8 cellular contexts compared by ENCODE assay signal in the genomic region with DNA sequence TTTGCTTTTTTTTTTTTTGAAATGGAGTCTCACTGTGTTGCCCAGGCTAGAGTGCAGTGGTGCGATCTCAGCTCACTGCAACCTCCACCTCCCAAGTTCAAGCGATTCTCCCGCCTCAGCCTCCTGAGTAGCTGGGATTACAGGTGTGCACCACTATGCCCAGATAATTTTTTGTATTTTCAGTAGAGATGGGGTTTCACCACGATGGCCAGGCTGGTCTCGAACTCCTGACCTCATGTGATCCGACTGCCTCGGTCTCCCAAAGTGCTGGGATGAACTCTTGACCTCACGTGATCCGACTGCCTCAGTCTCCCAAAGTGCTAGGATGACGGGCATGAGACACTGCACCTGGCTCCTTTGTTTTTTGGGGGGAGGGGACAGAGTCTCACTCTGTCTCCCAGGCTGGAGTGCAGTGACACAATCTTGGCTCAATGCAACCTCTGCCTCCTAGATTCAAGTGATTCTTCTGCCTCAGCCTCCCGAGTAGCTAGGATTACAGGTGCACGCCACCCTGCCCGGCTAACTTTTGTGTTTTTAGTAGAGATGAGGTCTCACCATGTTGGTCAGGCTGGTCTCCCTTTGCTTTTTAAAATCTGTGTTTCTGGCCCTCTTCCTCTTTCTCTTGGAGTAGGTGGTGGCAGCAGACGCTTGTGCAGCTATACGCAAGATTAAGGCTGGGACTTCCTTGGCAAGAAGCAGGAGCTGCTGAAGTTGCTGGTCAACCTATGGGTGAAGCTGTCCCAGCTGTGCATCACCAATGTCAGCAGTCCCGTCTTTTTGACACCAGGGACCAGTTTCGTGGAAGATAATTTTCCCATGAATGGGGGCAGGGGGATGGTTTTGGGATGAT. TPM values are rescaled to one million over a fixed set of nuclear protein-coding genes. Genes with fewer than 3 reads are reported as not detected.
DNase-seq lines count a peak whose midpoint lies in the region; ATAC-seq and TF ChIP-seq lines count a peak whose summit lies in the region.
"Not testable (repeated sequence)": the region's sequence is repeated elsewhere in the genome, so short reads cannot be mapped to it uniquely, and the experiment has no call there.

No MANE protein-coding gene starts in this region.

- H3K14ac ChIP-seq in mesenchymal stem cell (ENCODE audit: low read length in 2 of 2), result not testable (repeated sequence)

- peaks cover 11% of the 10 kb centered on the region for H3K4me1 ChIP-seq in PC-3 (ENCODE audit: insufficient read depth, low read length)
- peaks cover 13% of the 10 kb centered on the region for H3K4me1 ChIP-seq in adipocyte (ENCODE audit: control insufficient read depth, insufficient read depth, low read length)
- H3K4me1 ChIP-seq in esophagus muscularis mucosa, result peaks cover 10 to 27% (median 24%) of the 10 kb centered on the region in 4 donors
- H3K4me1 ChIP-seq in mesenchymal stem cell (ENCODE audit: control insufficient read depth, insufficient read depth, low read depth, low read length), result peaks cover 16% of the 10 kb centered on the region

- H3K9me2 ChIP-seq in PC-3 (replicated peaks; ENCODE audit: low read length), result not testable (repeated sequence)

- not testable (repeated sequence) for H3K4me2 ChIP-seq in PC-3 (ENCODE audit: low read length); mesenchymal stem cell (ENCODE audit: low read length, poor library complexity, severe bottlenecking)

- TF ChIP-seq CTCF in PC-3 (conservative IDR thresholded peaks at IDR 0.05; ENCODE audit: low read depth, low read length); esophagus muscularis mucosa (IDR thresholded peaks at IDR 0.05): not testable (repeated sequence)

- CTCF ChIA-PET in PC-3 (lab: Charles Lee), result not testable (repeated sequence)
- CTCF ChIA-PET in activated CD4-positive, alpha-beta T cell treated with anti-CD3 and anti-CD28 coated beads for 36 hours (lab: Charles Lee), result interaction anchor here (1.0 to 2.9 kb wide), 5 partner anchors 9 to 36 kb away, joined by 3 to 12 read pairs (median 5); no protein-coding TSS in a partner anchor

- H2BK5ac ChIP-seq in mesenchymal stem cell (ENCODE audit: low read depth, low read length, poor library complexity, severe bottlenecking), result not testable (repeated sequence)

- peaks cover 39% of the 10 kb centered on the region for H4K20me1 ChIP-seq in PC-3 (ENCODE audit: low read length)

- not testable (repeated sequence) for H2BK15ac ChIP-seq in mesenchymal stem cell (ENCODE audit: low read depth, poor library complexity, severe bottlenecking)

- not testable (repeated sequence) for H3K9me3 ChIP-seq in PC-3 (ENCODE audit: low read length); adipocyte (ENCODE audit: control insufficient read depth, low read length); esophagus muscularis mucosa; mesenchymal stem cell (ENCODE audit: control insufficient read depth, low read length)

- H3K9me3 Mint-ChIP-seq in activated CD4-positive, alpha-beta T cell treated with anti-CD3 and anti-CD28 coated beads for 36 hours (ENCODE audit: low read depth), result not testable (repeated sequence)

- peaks cover 26% of the 10 kb centered on the region for H3F3A ChIP-seq in PC-3 (ENCODE audit: low read length, unreplicated experiment)

- peaks cover 48% of the 10 kb centered on the region for H3K36me3 Mint-ChIP-seq in activated CD4-positive, alpha-beta T cell treated with anti-CD3 and anti-CD28 coated beads for 36 hours (ENCODE audit: low read depth)

- not testable (repeated sequence) for H3K18ac ChIP-seq in mesenchymal stem cell (ENCODE audit: low read depth in 1 of 2, low read length in 2 of 2)

- H3K4ac ChIP-seq in mesenchymal stem cell (ENCODE audit: low read depth in 1 of 2, low read length in 2 of 2), result not testable (repeated sequence)

- H2BK12ac ChIP-seq in mesenchymal stem cell (ENCODE audit: low read length in 2 of 2), result not testable (repeated sequence)

- not testable (repeated sequence) for BruUV-seq in PC-3 (replicated peaks; lab: Mats Ljungman, UMichigan)

- H3K36me3 ChIP-seq in PC-3 (ENCODE audit: low read depth, low read length) (peaks cover 36% of the 10 kb centered on the region), adipocyte (ENCODE audit: control insufficient read depth, insufficient read depth, low read length, severe bottlenecking) (peaks cover 36% of the 10 kb centered on the region), esophagus muscularis mucosa (peaks cover 24 to 50% (median 38%) of the 10 kb centered on the region in 4 donors), mesenchymal stem cell (ENCODE audit: control insufficient read depth in 1 of 2, insufficient read depth in 2 of 2, low read depth in 1 of 2, low read length in 2 of 2) (peaks cover 42 to 48% of the 10 kb centered on the region in 2 experiments)

- H2BK120ac ChIP-seq in mesenchymal stem cell (ENCODE audit: low read depth, low read length), result not testable (repeated sequence)

- ATAC-seq in PC-3, result not testable (repeated sequence)
- ATAC-seq in activated CD4-positive, alpha-beta T cell treated with anti-CD3 and anti-CD28 coated beads for 36 hours, result peak; percentile 1

- H3K4me1 Mint-ChIP-seq in activated CD4-positive, alpha-beta T cell treated with anti-CD3 and anti-CD28 coated beads for 36 hours, result peaks cover 16% of the 10 kb centered on the region

- not testable (repeated sequence) for H2AK5ac ChIP-seq in mesenchymal stem cell (ENCODE audit: low read length, severe bottlenecking)

- not testable (repeated sequence) for H4K91ac ChIP-seq in mesenchymal stem cell (ENCODE audit: low read length)

- peak overlapping the region; percentile 57 for H3K4me3 Mint-ChIP-seq in activated CD4-positive, alpha-beta T cell treated with anti-CD3 and anti-CD28 coated beads for 36 hours

- H4K8ac ChIP-seq in mesenchymal stem cell (ENCODE audit: low read length), result not testable (repeated sequence)

- H3K4me3 ChIP-seq in PC-3 (ENCODE audit: low read length); adipocyte (ENCODE audit: low read length); esophagus muscularis mucosa; mesenchymal stem cell (ENCODE audit: insufficient read depth in 1 of 2, low read depth in 1 of 2, low read length in 2 of 2): not testable (repeated sequence)

- H3K9ac ChIP-seq in PC-3 (ENCODE audit: low read length); adipocyte (ENCODE audit: low read length); mesenchymal stem cell (ENCODE audit: low read length): not testable (repeated sequence)

- 75% methylated on average over 17 of the region's 17 CpGs for whole genome bisulfite sequencing in esophagus muscularis mucosa
- WGBS in mesenchymal stem cell, result 91% methylated on average over 15 of the region's 17 CpGs

- H3K79me1 ChIP-seq in mesenchymal stem cell (replicated peaks; ENCODE audit: low read length, poor library complexity, severe bottlenecking), result not testable (repeated sequence)

- DNase-seq in CD1c-positive myeloid dendritic cell (ENCODE audit: extremely low spot score) (peak; percentile 54), H4 (ENCODE audit: low spot score) (peak; percentile 86), PC-3 (peak; percentile 40), adipocyte (ENCODE audit: low read depth) (peak; percentile 15), mesenchymal stem cell (peak; percentile 70)
- DNase-seq in activated CD4-positive, alpha-beta T cell treated with anti-CD3 and anti-CD28 coated beads for 36 hours, result peak; percentile 54
- DNase-seq in esophagus muscularis mucosa (ENCODE audit: extremely low spot score), result not testable (repeated sequence)
- DNase-seq in stimulated activated CD4-positive, alpha-beta T cell treated with anti-CD3 and anti-CD28 coated beads, Interleukin-2, amount 100 ng/mL, for 48 hours, result peak; percentile 19 to 42

- not testable (repeated sequence) for H2AFZ ChIP-seq in PC-3 (ENCODE audit: low read length); mesenchymal stem cell (ENCODE audit: low read depth, low read length)

- not testable (repeated sequence) for H3K27ac ChIP-seq in PC-3 (ENCODE audit: low read length); mesenchymal stem cell (ENCODE audit: low read length, poor library complexity, severe bottlenecking)
- peak overlapping the region; percentile 40 to 100 (median 100) for H3K27ac ChIP-seq in esophagus muscularis mucosa (replicated peaks in 1 of 4)

- H3K27me3 ChIP-seq in PC-3 (ENCODE audit: low read length); adipocyte (replicated peaks; ENCODE audit: control insufficient read depth, insufficient read depth, low read length); esophagus muscularis mucosa; mesenchymal stem cell (ENCODE audit: control insufficient read depth in 1 of 2, insufficient read depth in 1 of 2, low read length in 2 of 2): not testable (repeated sequence)

- peaks cover 23% of the 10 kb centered on the region for H3K79me2 ChIP-seq in PC-3 (ENCODE audit: low read length)

- POLR2A ChIA-PET in PC-3 (lab: Charles Lee; ENCODE audit: unreplicated experiment), result interaction anchor here (0.5 to 0.6 kb wide), 3 partner anchors 14 to 21 kb away, joined by 6 to 16 read pairs (median 9); no protein-coding TSS in a partner anchor
- POLR2A ChIA-PET in activated CD4-positive, alpha-beta T cell treated with anti-CD3 and anti-CD28 coated beads for 36 hours (lab: Charles Lee), result interaction anchor here (0.7 to 1.3 kb wide), 3 partner anchors 12 to 168 kb away, joined by 3 to 6 read pairs (median 3); no protein-coding TSS in a partner anchor

- H3K27me3 Mint-ChIP-seq in activated CD4-positive, alpha-beta T cell treated with anti-CD3 and anti-CD28 coated beads for 36 hours, result not testable (repeated sequence)

- peak overlapping the region; percentile 49 for H3K27ac Mint-ChIP-seq in activated CD4-positive, alpha-beta T cell treated with anti-CD3 and anti-CD28 coated beads for 36 hours

- intact Hi-C loops in PC-3 (cut with micrococcal nuclease); activated CD4-positive, alpha-beta T cell treated with anti-CD3 and anti-CD28 coated beads for 36 hours (cut with DNase I, micrococcal nuclease); esophagus muscularis mucosa (cut with DNase I): not testable (repeated sequence)

- not testable (repeated sequence) for TF ChIP-seq POLR2A in esophagus muscularis mucosa (IDR thresholded peaks at IDR 0.05; ENCODE audit: low read depth)

- H3K23ac ChIP-seq in mesenchymal stem cell (ENCODE audit: low read length in 2 of 2), result not testable (repeated sequence)

- TF ChIP-seq EP300 in esophagus muscularis mucosa (IDR thresholded peaks at IDR 0.05), result not testable (repeated sequence)

RNA-seq across cellular contexts. Expression of gene ACTB, which starts 6.5 kb away (rescaled TPM):
- 4,047 and 4,905 TPM in 2 replicates for total RNA-seq in H4 (2014; rRNA removed; shearing (Covaris generic))
- total RNA-seq in PC-3 (2014; rRNA removed) (1,825 and 2,289 TPM in 2 replicates), esophagus muscularis mucosa (over 10,000 TPM in 2 of 4 donors, 1,000 to 10,000 TPM in 2; 7,343 to 12,848 (median 9,443) TPM)
- total RNA-seq in activated CD4-positive, alpha-beta T cell treated with anti-CD3 and anti-CD28 coated beads for 36 hours, result over 10,000 TPM in 1 of 2 experiments, 1,000 to 10,000 TPM in 1; 9,205 to 11,516 TPM
- 10,616 TPM for polyA plus RNA-seq in mesenchymal stem cell (2013, experiment 1 of 2)
- 10,486 TPM for polyA plus RNA-seq in mesenchymal stem cell (2013, experiment 2 of 2)

RNA-seq across cellular contexts. Expression of gene FBXL18, which starts 10.3 kb away (rescaled TPM):
- 7.3 and 8.9 TPM in 2 replicates for total RNA-seq in H4 (2014; rRNA removed; shearing (Covaris generic))
- 10.2 and 16.2 TPM in 2 replicates for total RNA-seq in PC-3 (2014; rRNA removed)
- 1 to 10 TPM; 8.5 to 9.1 TPM for total RNA-seq in activated CD4-positive, alpha-beta T cell treated with anti-CD3 and anti-CD28 coated beads for 36 hours
- 10 to 100 TPM in 2 of 4 donors, 1 to 10 TPM in 2; 4.6 to 12.7 (median 8.4) TPM for total RNA-seq in esophagus muscularis mucosa
- 8.4 TPM for polyA plus RNA-seq in mesenchymal stem cell (2013, experiment 1 of 2)
- 8.3 TPM for polyA plus RNA-seq in mesenchymal stem cell (2013, experiment 2 of 2)
